In the genomic region with DNA sequence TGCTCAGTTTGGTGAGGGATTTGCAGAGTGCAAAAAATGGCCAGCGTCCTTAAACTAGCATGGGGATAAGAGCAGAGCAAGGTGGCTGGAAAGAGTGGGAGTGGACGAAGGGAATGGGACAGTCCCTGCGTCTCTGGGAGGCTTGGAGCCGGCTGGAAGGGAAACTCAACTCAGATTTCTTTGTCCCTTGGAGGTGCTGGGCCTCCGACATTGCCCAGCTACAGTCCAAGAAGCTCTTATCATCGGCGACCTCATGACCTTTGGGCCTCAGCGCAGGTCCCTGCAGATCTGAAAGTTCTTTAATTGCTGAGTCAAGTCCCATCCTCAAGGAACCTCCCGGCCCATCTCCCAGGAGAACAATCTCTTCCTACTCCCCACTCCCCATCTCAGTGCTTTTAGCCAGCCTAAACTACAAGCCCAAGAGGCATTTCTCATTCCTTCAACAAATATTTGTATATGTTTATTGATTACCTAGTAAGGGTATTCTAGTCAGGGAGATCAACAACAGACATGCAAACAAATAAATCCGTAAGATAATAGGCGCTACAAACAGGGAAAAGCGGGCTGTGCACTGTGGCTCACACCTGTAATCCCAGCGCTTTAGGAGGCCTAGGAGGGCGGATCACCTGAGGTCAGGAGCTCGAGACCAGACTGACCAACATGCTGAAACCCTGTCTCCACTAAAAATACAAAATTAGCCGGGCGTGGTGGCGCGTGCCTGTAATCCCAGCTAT, we compare ENCODE assay signal across 8 cellular contexts. TPM values are rescaled to one million over a fixed set of nuclear protein-coding genes. Genes with fewer than 3 reads are reported as not detected.
DNase-seq lines count a peak whose midpoint lies in the region; ATAC-seq and TF ChIP-seq lines count a peak whose summit lies in the region.

No MANE protein-coding gene starts in this region.

- H3K4me1 ChIP-seq in CD8-positive, alpha-beta T cell (ENCODE audit: insufficient read depth, low read length) = peaks cover 40% of the 10 kb centered on the region
- H3K4me1 ChIP-seq in OCI-LY3 (ENCODE audit: low read length) = peaks cover 20% of the 10 kb centered on the region
- peaks cover 14% of the 10 kb centered on the region for H3K4me1 ChIP-seq in endodermal cell (ENCODE audit: control insufficient read depth, insufficient read depth, low read length)
- peaks cover 33 to 38% of the 10 kb centered on the region in 2 experiments for H3K4me1 ChIP-seq in neutrophil (ENCODE audit: control insufficient read depth in 1 of 2, insufficient read depth in 1 of 2, low read depth in 1 of 2, low read length in 1 of 2)

- H3K4me1 Mint-ChIP-seq in CD8-positive, alpha-beta T cell (ENCODE audit: low read depth) = peaks cover 51% of the 10 kb centered on the region
- H3K4me1 Mint-ChIP-seq in endodermal cell = peaks cover 26% of the 10 kb centered on the region

- H3K4me2 ChIP-seq in OCI-LY3 (ENCODE audit: low read length) = peak overlapping the region; percentile 94

- H3K27ac ChIP-seq in CD8-positive, alpha-beta T cell (ENCODE audit: low read depth, low read length) = peak overlapping the region; percentile 72
- no peak overlapping the region for H3K27ac ChIP-seq in OCI-LY3 (ENCODE audit: low read length)
- H3K27ac ChIP-seq in endodermal cell (ENCODE audit: low read depth, low read length) = peak overlapping the region; percentile 90
- no peak overlapping the region for H3K27ac ChIP-seq in neutrophil
- no peak overlapping the region for H3K27ac ChIP-seq in caudate nucleus (ENCODE audit: low read depth, low read length)

- H3K9ac ChIP-seq in OCI-LY3 (ENCODE audit: low read length) (peak overlapping the region; percentile 84), endodermal cell (ENCODE audit: extremely low read depth, low read length, poor library complexity, severe bottlenecking) (peak overlapping the region; percentile 68)

- H3K4me3 Mint-ChIP-seq in CD8-positive, alpha-beta T cell = peak overlapping the region; percentile 90
- peak overlapping the region; percentile 87 for H3K4me3 Mint-ChIP-seq in endodermal cell

- H3K27ac Mint-ChIP-seq in CD8-positive, alpha-beta T cell = peak overlapping the region; percentile 41
- peak overlapping the region; percentile 89 for H3K27ac Mint-ChIP-seq in endodermal cell

- intact Hi-C loops in CD8-positive, alpha-beta T cell (cut with DNase I, micrococcal nuclease) = loop anchor here (1.0 kb wide), 2 partner anchors 9 to 41 kb away; no protein-coding TSS in a partner anchor

- CTCF ChIA-PET in CD8-positive, alpha-beta T cell (lab: Charles Lee) = interaction anchor here (0.7 to 17.5 kb wide), 4 partner anchors 10 to 42 kb away, joined by 3 to 183 read pairs (median 4); partner anchors contain the start of genes BORCS6 and VAMP2

- no peaks in the 10 kb centered on the region for H3K27me3 ChIP-seq in CD8-positive, alpha-beta T cell (ENCODE audit: insufficient read depth, low read length)
- H3K27me3 ChIP-seq in OCI-LY3 (ENCODE audit: low read depth, low read length) (no peaks in the 10 kb centered on the region), endodermal cell (ENCODE audit: control insufficient read depth, insufficient read depth, low read length, poor library complexity, severe bottlenecking) (no peaks in the 10 kb centered on the region), neutrophil (peaks cover 4% of the 10 kb centered on the region)

- ATAC-seq in CD8-positive, alpha-beta T cell = no peak
- ATAC-seq in HG02840 (IDR thresholded peaks at IDR 0.05; ENCODE audit: low FRiP score, unreplicated experiment) = no peak

- no peak for TF ChIP-seq CTCF in CD8-positive, alpha-beta T cell (IDR thresholded peaks at IDR 0.05)
- TF ChIP-seq CTCF in OCI-LY3 (IDR thresholded peaks at IDR 0.05; ENCODE audit: low read depth, low read length) = no peak
- TF ChIP-seq CTCF in endodermal cell (conservative IDR thresholded peaks at IDR 0.05) = no peak
- TF ChIP-seq CTCF in neutrophil (IDR thresholded peaks at IDR 0.05) = no peak

- H3K4me3 ChIP-seq in CD8-positive, alpha-beta T cell (ENCODE audit: low read depth, low read length) = peak overlapping the region; percentile 76
- H3K4me3 ChIP-seq in OCI-LY3 (ENCODE audit: low read length) (peak overlapping the region; percentile 96), endodermal cell (ENCODE audit: low read length) (peak overlapping the region; percentile 95), neutrophil (ENCODE audit: low read depth in 1 of 2, low read length in 1 of 2) (peak overlapping the region; percentile 68 to 85)

- H3K79me2 ChIP-seq in OCI-LY3 (ENCODE audit: low read length) = no peaks in the 10 kb centered on the region

- DNase-seq in CD8-positive, alpha-beta T cell = no peak
- DNase-seq in endodermal cell = peak; percentile 61
- no peak for DNase-seq in stimulated activated naive CD4-positive, alpha-beta T cell (lab: John Stamatoyannopoulos, UW)
- DNase-seq in caudate nucleus (lab: John Stamatoyannopoulos, UW) = no peak
- DNase-seq in activated CD8-positive, alpha-beta memory T cell treated with anti-CD3 and anti-CD28 coated beads, Interleukin-2, amount 50 U/mL, for 4 hours = no peak

- no peaks in the 10 kb centered on the region for H3K36me3 ChIP-seq in CD8-positive, alpha-beta T cell (ENCODE audit: insufficient read depth, low read length)
- H3K36me3 ChIP-seq in OCI-LY3 (replicated peaks; ENCODE audit: low read depth, low read length) (no peaks in the 10 kb centered on the region), endodermal cell (ENCODE audit: control insufficient read depth, insufficient read depth, low read length) (no peaks in the 10 kb centered on the region), neutrophil (no peaks in the 10 kb centered on the region)

- peak overlapping the region; percentile 28; the same call in 1 of the 2 replicates for H2AFZ ChIP-seq in OCI-LY3 (ENCODE audit: low read depth, low read length)

- no peaks in the 10 kb centered on the region for H3K36me3 Mint-ChIP-seq in CD8-positive, alpha-beta T cell
- H3K36me3 Mint-ChIP-seq in endodermal cell (ENCODE audit: low read depth) = no peaks in the 10 kb centered on the region

- POLR2A ChIA-PET in CD8-positive, alpha-beta T cell (lab: Charles Lee) = interaction anchor here (0.9 to 1.9 kb wide), 6 partner anchors 10 to 71 kb away, joined by 3 to 8 read pairs (median 4); partner anchors contain the start of gene CTC1

- 80 to 82% methylated on average over 19 of the region's 19 CpGs for WGBS in endodermal cell (ENCODE audit: insufficient coverage in 1 of 2, insufficient read length in 1 of 2), 2 experiments

- no peaks in the 10 kb centered on the region for H3K9me3 Mint-ChIP-seq in CD8-positive, alpha-beta T cell
- no peaks in the 10 kb centered on the region for H3K9me3 Mint-ChIP-seq in endodermal cell

- H4K20me1 ChIP-seq in OCI-LY3 (ENCODE audit: insufficient read depth, low read length) = no peaks in the 10 kb centered on the region

- H3K27me3 Mint-ChIP-seq in CD8-positive, alpha-beta T cell (ENCODE audit: low read depth) = no peaks in the 10 kb centered on the region
- no peaks in the 10 kb centered on the region for H3K27me3 Mint-ChIP-seq in endodermal cell (ENCODE audit: insufficient read depth)

- no peaks in the 10 kb centered on the region for H3K9me3 ChIP-seq in CD8-positive, alpha-beta T cell (ENCODE audit: low read length)
- H3K9me3 ChIP-seq in OCI-LY3 (ENCODE audit: insufficient read depth, low read length) (no peaks in the 10 kb centered on the region), endodermal cell (ENCODE audit: control insufficient read depth, low read length) (no peaks in the 10 kb centered on the region), neutrophil (no peaks in the 10 kb centered on the region)

RNA-seq across cellular contexts. Expression of gene TMEM107, which starts 1.0 kb away (rescaled TPM):
- total RNA-seq in CD8-positive, alpha-beta T cell = 10 to 100 TPM; 19.1 to 22.7 TPM
- total RNA-seq in endodermal cell = 10 to 100 TPM; 26.2 to 27.7 TPM
- polyA plus RNA-seq in endodermal cell (2013, experiment 1 of 2) = 79.3 TPM
- 69.1 TPM for polyA plus RNA-seq in endodermal cell (2013, experiment 2 of 2)

RNA-seq across cellular contexts. Expression of gene BORCS6, which starts 12.8 kb away (rescaled TPM):
- total RNA-seq in CD8-positive, alpha-beta T cell = 1 to 10 TPM; 6.1 to 6.7 TPM
- total RNA-seq in endodermal cell = 1 to 10 TPM; 4.1 to 5.5 TPM
- 3.5 TPM for polyA plus RNA-seq in endodermal cell (2013, experiment 1 of 2)
- polyA plus RNA-seq in endodermal cell (2013, experiment 2 of 2) = 3.2 TPM

RNA-seq across cellular contexts. Expression of gene VAMP2, which starts 14.4 kb away (rescaled TPM):
- total RNA-seq in CD8-positive, alpha-beta T cell = 100 to 1,000 TPM; 302 to 303 TPM
- total RNA-seq in endodermal cell = 10 to 100 TPM; 32.1 to 32.2 TPM
- polyA plus RNA-seq in endodermal cell (2013, experiment 1 of 2) = 57.3 TPM
- polyA plus RNA-seq in endodermal cell (2013, experiment 2 of 2) = 46.3 TPM

RNA-seq across cellular contexts. Expression of gene PER1, which starts 25.0 kb away (rescaled TPM):
- 1,000 to 10,000 TPM; 1,922 to 1,926 TPM for total RNA-seq in CD8-positive, alpha-beta T cell
- 10 to 100 TPM; 38.3 to 53.7 TPM for total RNA-seq in endodermal cell
- polyA plus RNA-seq in endodermal cell (2013, experiment 1 of 2) = 24.2 TPM
- polyA plus RNA-seq in endodermal cell (2013, experiment 2 of 2) = 19.0 TPM

RNA-seq across cellular contexts. Expression of gene AURKB, which starts 33.2 kb away (rescaled TPM):
- total RNA-seq in CD8-positive, alpha-beta T cell = 1 to 10 TPM in 1 of 2 experiments, under 1 TPM in 1; 0.62 to 1.1 TPM
- total RNA-seq in endodermal cell = 100 to 1,000 TPM in 1 of 2 donors, 10 to 100 TPM in 1; 90.5 to 122 TPM
- 174 TPM for polyA plus RNA-seq in endodermal cell (2013, experiment 1 of 2)
- polyA plus RNA-seq in endodermal cell (2013, experiment 2 of 2) = 175 TPM

Comparison
In these comparisons a context has a peak if more than half of its experiments do, and no peak if none do; other contexts are left out.
1. H3K27ac ChIP-seq: peak in CD8-positive, alpha-beta T cell (single experiment) and endodermal cell (single experiment); none in OCI-LY3 (single experiment), neutrophil (single experiment) and caudate nucleus (single experiment).
2. RNA of gene VAMP2, which starts 14.4 kb away (total RNA-seq): 302 to 303 TPM in CD8-positive, alpha-beta T cell; 32.1 to 32.2 TPM in endodermal cell; every median in the first group is over 4 times any median in the second.
3. Peak in every context shown above with its lines, with median percentiles within 50 percentile points of each other: H3K4me3 ChIP-seq.